ENCODE assay signal across 28 cellular contexts in the genomic region with DNA sequence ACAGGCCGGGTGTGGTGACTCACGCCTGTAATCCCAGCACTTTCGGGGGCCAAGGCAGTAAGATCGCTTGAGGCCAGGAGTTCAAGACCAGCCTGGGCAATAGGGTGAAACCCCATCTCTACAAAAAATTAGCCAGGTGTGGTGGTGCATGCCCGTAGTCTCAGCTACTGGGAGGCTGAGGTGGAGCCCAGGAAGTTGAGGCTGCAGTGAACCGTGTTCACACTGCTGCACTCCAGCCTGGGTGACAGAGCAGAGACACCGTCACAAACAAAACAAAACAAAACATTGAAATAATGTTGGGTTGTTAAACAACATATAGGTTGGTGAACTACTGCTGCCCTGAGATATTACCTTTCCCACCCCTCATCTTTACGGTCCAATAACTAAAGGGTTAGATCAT.
"Had no signal": no experiment of that assay in that cellular context is flagged by ENCODE, and none has a peak within 500 bp of the region (broad histone marks: within the 10 kb centered on the region; RNA-seq: fewer than 3 reads in every experiment).

No MANE protein-coding gene starts in this region.

- H3K9me3 ChIP-seq: stomach, suprapubic skin, testis, thoracic aorta, thyroid gland, tibial artery, tibial nerve, transverse colon, upper lobe of left lung, upper lobe of right lung, uterus, vagina had no signal

- H3K4me3 Mint-ChIP-seq: stimulated activated effector memory CD8-positive, alpha-beta T cell treated with anti-CD3 and anti-CD28 coated beads, Interleukin-12 subunit alpha, Interleukin-12 subunit beta, amount 100 ng/mL, for 72 hours; stimulated activated memory B cell treated with anti-CD40 and anti-IgM and Interleukin-4, amounts not matched to agents 10 μg/mL and 1 μg/mL and 100 μg/mL, for 72 hours; stimulated activated naive B cell treated with anti-CD40 and anti-IgM and Interleukin-4, amounts not matched to agents 10 μg/mL and 1 μg/mL and 100 μg/mL, for 72 hours; stimulated activated naive CD8-positive, alpha-beta T cell treated with anti-CD3 and anti-CD28 coated beads, Interleukin-15, amount 100 ng/mL, for 72 hours; stimulated activated naive CD8-positive, alpha-beta T cell treated with anti-CD3 and anti-CD28 coated beads, Interleukin-15, Interleukin-2, amounts not matched to agents 100 ng/mL and 50 ng/mL, for 24 hours; type B pancreatic cell had no signal

- H3K27me3 Mint-ChIP-seq: stimulated activated memory B cell treated with anti-CD40 and anti-IgM and Interleukin-4, amounts not matched to agents 10 μg/mL and 1 μg/mL and 100 μg/mL, for 72 hours; stimulated activated naive B cell treated with anti-CD40 and anti-IgM and Interleukin-4, amounts not matched to agents 10 μg/mL and 1 μg/mL and 100 μg/mL, for 72 hours; stimulated activated naive CD8-positive, alpha-beta T cell treated with anti-CD3 and anti-CD28 coated beads, Interleukin-15, amount 100 ng/mL, for 72 hours; stimulated activated naive CD8-positive, alpha-beta T cell treated with anti-CD3 and anti-CD28 coated beads, Interleukin-15, Interleukin-2, amounts not matched to agents 100 ng/mL and 50 ng/mL, for 24 hours; type B pancreatic cell had no signal

- ATAC-seq: stimulated activated effector memory CD8-positive, alpha-beta T cell treated with anti-CD3 and anti-CD28 coated beads, Interleukin-12 subunit alpha, Interleukin-12 subunit beta, amount 100 ng/mL, for 72 hours; stimulated activated memory B cell treated with anti-CD40 and anti-IgM and Interleukin-4, amounts not matched to agents 10 μg/mL and 1 μg/mL and 100 μg/mL, for 72 hours; stimulated activated naive B cell treated with anti-CD40 and anti-IgM and Interleukin-4, amounts not matched to agents 10 μg/mL and 1 μg/mL and 100 μg/mL, for 72 hours; stimulated activated naive CD8-positive, alpha-beta T cell treated with anti-CD3 and anti-CD28 coated beads, Interleukin-15, amount 100 ng/mL, for 72 hours; stimulated activated naive CD8-positive, alpha-beta T cell treated with anti-CD3 and anti-CD28 coated beads, Interleukin-15, Interleukin-2, amounts not matched to agents 100 U/mL and 50 U/mL, for 24 hours; upper lobe of right lung had no signal

- H3K4me1 ChIP-seq: stomach, suprapubic skin, tibial artery, transverse colon, upper lobe of left lung, uterus, vagina had no signal

- DNase-seq: stimulated activated CD4-positive, alpha-beta T cell treated with anti-CD3 and anti-CD28 coated beads, Interleukin-2, amount 100 ng/mL, for 48 hours; stimulated activated CD4-positive, alpha-beta T cell treated with anti-CD3 and anti-CD28 coated beads, Interleukin-4, amount 100 ng/mL, for 1 hour; stimulated activated CD4-positive, alpha-beta T cell treated with anti-CD3 and anti-CD28 coated beads, Interleukin-4, amount 100 ng/mL, for 24 hours; stimulated activated CD4-positive, alpha-beta T cell treated with anti-CD3 and anti-CD28 coated beads, Interleukin-4, amount 100 ng/mL, for 4 hours; stimulated activated CD8-positive, alpha-beta memory T cell treated with anti-CD3 and anti-CD28 coated beads, Interleukin-4, amount 100 ng/mL, for 48 hours; stimulated activated naive B cell treated with anti-CD40 and anti-IgM and Interleukin-4, amounts not matched to agents 10 μg/mL and 1 μg/mL and 100 μg/mL, for 72 hours; stimulated activated naive CD4-positive, alpha-beta T cell; stimulated activated naive CD4-positive, alpha-beta T cell treated with Interleukin-2 at 50 U/mL for 16 hours; stimulated activated naive CD8-positive, alpha-beta T cell treated with anti-CD3 and anti-CD28 coated beads, Interleukin-15, amount 100 ng/mL, for 72 hours; stimulated activated naive CD8-positive, alpha-beta T cell treated with anti-CD3 and anti-CD28 coated beads, Interleukin-15, Interleukin-2, amounts not matched to agents 100 U/mL and 50 U/mL, for 24 hours; stomach; substantia nigra; testis; thyroid gland; tibial artery; transverse colon; upper lobe of left lung; upper lobe of right lung; uterus had no signal

- H3K4me1 Mint-ChIP-seq: stimulated activated effector memory CD8-positive, alpha-beta T cell treated with anti-CD3 and anti-CD28 coated beads, Interleukin-12 subunit alpha, Interleukin-12 subunit beta, amount 100 ng/mL, for 72 hours; stimulated activated memory B cell treated with anti-CD40 and anti-IgM and Interleukin-4, amounts not matched to agents 10 μg/mL and 1 μg/mL and 100 μg/mL, for 72 hours; stimulated activated naive B cell treated with anti-CD40 and anti-IgM and Interleukin-4, amounts not matched to agents 10 μg/mL and 1 μg/mL and 100 μg/mL, for 72 hours; stimulated activated naive CD8-positive, alpha-beta T cell treated with anti-CD3 and anti-CD28 coated beads, Interleukin-15, amount 100 ng/mL, for 72 hours had no signal

- H3K9me3 Mint-ChIP-seq: stimulated activated effector memory CD8-positive, alpha-beta T cell treated with anti-CD3 and anti-CD28 coated beads, Interleukin-12 subunit alpha, Interleukin-12 subunit beta, amount 100 ng/mL, for 72 hours; stimulated activated memory B cell treated with anti-CD40 and anti-IgM and Interleukin-4, amounts not matched to agents 10 μg/mL and 1 μg/mL and 100 μg/mL, for 72 hours; stimulated activated naive B cell treated with anti-CD40 and anti-IgM and Interleukin-4, amounts not matched to agents 10 μg/mL and 1 μg/mL and 100 μg/mL, for 72 hours; stimulated activated naive CD8-positive, alpha-beta T cell treated with anti-CD3 and anti-CD28 coated beads, Interleukin-15, amount 100 ng/mL, for 72 hours; stimulated activated naive CD8-positive, alpha-beta T cell treated with anti-CD3 and anti-CD28 coated beads, Interleukin-15, Interleukin-2, amounts not matched to agents 100 ng/mL and 50 ng/mL, for 24 hours; type B pancreatic cell had no signal

- H3K4me3 ChIP-seq: stomach, suprapubic skin, testis, thoracic aorta, thyroid gland, tibial artery, tibial nerve, transverse colon, upper lobe of left lung, upper lobe of right lung, uterus, vagina had no signal

- H3K27ac Mint-ChIP-seq: stimulated activated effector memory CD8-positive, alpha-beta T cell treated with anti-CD3 and anti-CD28 coated beads, Interleukin-12 subunit alpha, Interleukin-12 subunit beta, amount 100 ng/mL, for 72 hours; stimulated activated memory B cell treated with anti-CD40 and anti-IgM and Interleukin-4, amounts not matched to agents 10 μg/mL and 1 μg/mL and 100 μg/mL, for 72 hours; stimulated activated naive B cell treated with anti-CD40 and anti-IgM and Interleukin-4, amounts not matched to agents 10 μg/mL and 1 μg/mL and 100 μg/mL, for 72 hours; stimulated activated naive CD8-positive, alpha-beta T cell treated with anti-CD3 and anti-CD28 coated beads, Interleukin-15, amount 100 ng/mL, for 72 hours; stimulated activated naive CD8-positive, alpha-beta T cell treated with anti-CD3 and anti-CD28 coated beads, Interleukin-15, Interleukin-2, amounts not matched to agents 100 ng/mL and 50 ng/mL, for 24 hours; type B pancreatic cell had no signal

- H3K27me3 ChIP-seq: stomach, suprapubic skin, testis, thyroid gland, tibial artery, tibial nerve, transverse colon, upper lobe of left lung, upper lobe of right lung, uterus, vagina had no signal

- H3K36me3 ChIP-seq: stomach, suprapubic skin, thoracic aorta, thyroid gland, tibial artery, tibial nerve, transverse colon, upper lobe of left lung, upper lobe of right lung, uterus, vagina had no signal

- H3K36me3 Mint-ChIP-seq: stimulated activated effector memory CD8-positive, alpha-beta T cell treated with anti-CD3 and anti-CD28 coated beads, Interleukin-12 subunit alpha, Interleukin-12 subunit beta, amount 100 ng/mL, for 72 hours; stimulated activated memory B cell treated with anti-CD40 and anti-IgM and Interleukin-4, amounts not matched to agents 10 μg/mL and 1 μg/mL and 100 μg/mL, for 72 hours; stimulated activated naive B cell treated with anti-CD40 and anti-IgM and Interleukin-4, amounts not matched to agents 10 μg/mL and 1 μg/mL and 100 μg/mL, for 72 hours; type B pancreatic cell had no signal

- FAIRE-seq: urothelium cell line had no signal

- H3K27ac ChIP-seq: stomach, suprapubic skin, testis, thoracic aorta, thyroid gland, tibial artery, tibial nerve, transverse colon, upper lobe of left lung, upper lobe of right lung, uterus, vagina had no signal
